In genomic region chr2:88448248-88448647, GRCh38 we compare ENCODE assay signal across 1 cellular context.
TF ChIP-seq lines count a peak whose summit lies in the region.

No MANE protein-coding gene starts in this region.

TF ChIP-seq in GM23338, 12 proteins besides CTCF, POLR2A, EP300 and RAD21 (continued from another document):
- TF ChIP-seq ZNF462 (CRISPR knock-in tag; IDR thresholded peaks at IDR 0.05) = no peak
- no peak for TF ChIP-seq ZNF114 (CRISPR knock-in tag; IDR thresholded peaks at IDR 0.05)
- TF ChIP-seq ETS1 (IDR thresholded peaks at IDR 0.05) = no peak
- no peak for TF ChIP-seq EZH2 (IDR thresholded peaks at IDR 0.05; ENCODE audit: low read depth, unreplicated experiment)
- TF ChIP-seq JUNB (IDR thresholded peaks at IDR 0.05; ENCODE audit: unreplicated experiment) = no peak
